8 cellular contexts compared by ENCODE assay signal in genomic region chr10:12483996-12484944, GRCh38.
A peak's percentile ranks its signal among the peaks of the same experiment; 100 is the strongest.
DNase-seq lines count a peak whose midpoint lies in the region; ATAC-seq and TF ChIP-seq lines count a peak whose summit lies in the region.
"Had no signal": no experiment of that assay in that cellular context is flagged by ENCODE, and none has a peak within 500 bp of the region (broad histone marks: within the 10 kb centered on the region; RNA-seq: fewer than 3 reads in every experiment).

No MANE protein-coding gene starts in this region.

- H3K9me2 ChIP-seq in MM.1S (replicated peaks; ENCODE audit: insufficient read depth, low read length): no peaks in the 10 kb centered on the region

- BruUV-seq in mammary epithelial cell (replicated peaks; lab: Mats Ljungman, UMichigan): no TSS peak

- TF ChIP-seq CTCF in MM.1S (IDR thresholded peaks at IDR 0.05; ENCODE audit: low read length) (no peak), mammary epithelial cell (conservative IDR thresholded peaks at IDR 0.05 in 1 of 2, IDR thresholded peaks at IDR 0.05 in 1 of 2; ENCODE audit: extremely low read depth in 1 of 2, insufficient read depth in 1 of 2, low read depth in 1 of 2, low read length in 2 of 2) (no peak)

- H3K79me2 ChIP-seq in MM.1S (ENCODE audit: low read length) (peaks cover 29% of the 10 kb centered on the region), mammary epithelial cell (ENCODE audit: insufficient read depth, low read length) (no peaks in the 10 kb centered on the region)

- H3K4me1 ChIP-seq in MM.1S (ENCODE audit: low read length): peaks cover 11% of the 10 kb centered on the region
- peaks cover 12 to 21% of the 10 kb centered on the region in 2 donors for H3K4me1 ChIP-seq in duodenal mucosa (ENCODE audit: control insufficient read depth in 1 of 2, insufficient read depth in 2 of 2, low read length in 2 of 2)
- no peaks in the 10 kb centered on the region for H3K4me1 ChIP-seq in mammary epithelial cell (ENCODE audit: insufficient read depth, low read length)

- H4K20me1 ChIP-seq in MM.1S (ENCODE audit: insufficient read depth, low read length) (no peaks in the 10 kb centered on the region), mammary epithelial cell (ENCODE audit: insufficient read depth, low read length) (no peaks in the 10 kb centered on the region)

- peak overlapping the region; percentile 80 for H3K27ac ChIP-seq in MM.1S (ENCODE audit: low read length)
- H3K27ac ChIP-seq in duodenal mucosa (ENCODE audit: low read depth, low read length): no peak overlapping the region
- no peak overlapping the region for H3K27ac ChIP-seq in mammary epithelial cell (ENCODE audit: insufficient read depth, low read depth, low read length)
- H3K27ac ChIP-seq: VCaP had no signal

- H3K9me3 Mint-ChIP-seq in stimulated activated memory B cell treated with anti-CD40 and anti-IgM and Interleukin-4, amounts not matched to agents 10 μg/mL and 1 μg/mL and 100 μg/mL, for 72 hours: peaks cover 3% of the 10 kb centered on the region

- H3K27me3 ChIP-seq in MM.1S (replicated peaks; ENCODE audit: insufficient read depth, low read length) (no peaks in the 10 kb centered on the region), duodenal mucosa (ENCODE audit: control insufficient read depth in 1 of 2, insufficient read depth in 2 of 2, low read length in 2 of 2) (no peaks in the 10 kb centered on the region), mammary epithelial cell (ENCODE audit: insufficient read depth, low read length) (no peaks in the 10 kb centered on the region)

- H2AFZ ChIP-seq in MM.1S (ENCODE audit: low read length): 0 out of 2 replicates have a peak overlapping the region, but pooled peaks have one; percentile 21
- H2AFZ ChIP-seq in mammary epithelial cell (ENCODE audit: low read depth, low read length): no peak overlapping the region

- H3K4me3 ChIP-seq in MM.1S (ENCODE audit: low read length): peak overlapping the region; percentile 44
- H3K4me3 ChIP-seq in duodenal mucosa (ENCODE audit: low read depth in 1 of 2, low read length in 2 of 2): peak overlapping the region; percentile 8 to 50
- H3K4me3 ChIP-seq in mammary epithelial cell (replicated peaks in 1 of 3; ENCODE audit: insufficient read depth in 1 of 3, low read depth in 2 of 3, low read length in 3 of 3): no peak overlapping the region

- peak overlapping the region; percentile 60 for H3K4me2 ChIP-seq in MM.1S (ENCODE audit: low read depth, low read length)
- H3K4me2 ChIP-seq in mammary epithelial cell (ENCODE audit: insufficient read depth, low read depth, low read length): no peak overlapping the region

- H3F3A ChIP-seq in MM.1S (ENCODE audit: insufficient read depth, low read length): peaks cover 11% of the 10 kb centered on the region; the same call in 1 of the 2 replicates

- peak; percentile 19 for ATAC-seq in GM21390 (IDR thresholded peaks at IDR 0.05; ENCODE audit: unreplicated experiment)
- peak; percentile 61 for ATAC-seq in stimulated activated memory B cell treated with anti-CD40 and anti-IgM and Interleukin-4, amounts not matched to agents 10 μg/mL and 1 μg/mL and 100 μg/mL, for 72 hours

- in situ Hi-C loops in mammary epithelial cell (cut with MboI; ENCODE audit: low sequenced_read_pairs in 2 of 2): no loop called here

- WGBS in mammary epithelial cell (ENCODE audit: low coverage, missing lambda C conversion rate): 72% methylated on average over 17 of the region's 24 CpGs

- peak overlapping the region; percentile 98 for H3K27ac Mint-ChIP-seq in stimulated activated memory B cell treated with anti-CD40 and anti-IgM and Interleukin-4, amounts not matched to agents 10 μg/mL and 1 μg/mL and 100 μg/mL, for 72 hours

- H3K36me3 Mint-ChIP-seq in stimulated activated memory B cell treated with anti-CD40 and anti-IgM and Interleukin-4, amounts not matched to agents 10 μg/mL and 1 μg/mL and 100 μg/mL, for 72 hours: peaks cover 10% of the 10 kb centered on the region

- CTCF ChIA-PET in mammary epithelial cell (lab: Charles Lee; ENCODE audit: low non-redundant PET): no interaction called here

- no peaks in the 10 kb centered on the region for H3K27me3 Mint-ChIP-seq in stimulated activated memory B cell treated with anti-CD40 and anti-IgM and Interleukin-4, amounts not matched to agents 10 μg/mL and 1 μg/mL and 100 μg/mL, for 72 hours

- dilution Hi-C loops in mammary epithelial cell (cut with HindIII; ENCODE audit: low sequenced_read_pairs): no loop called here

- no peaks in the 10 kb centered on the region for H3K36me3 ChIP-seq in MM.1S (replicated peaks; ENCODE audit: insufficient read depth, low read length)
- no peaks in the 10 kb centered on the region for H3K36me3 ChIP-seq in duodenal mucosa (ENCODE audit: control insufficient read depth in 1 of 2, insufficient read depth in 2 of 2, low read length in 2 of 2)
- H3K36me3 ChIP-seq in mammary epithelial cell (ENCODE audit: insufficient read depth, low read length): no peaks in the 10 kb centered on the region

- H3K9ac ChIP-seq in MM.1S (ENCODE audit: low read length): peak overlapping the region; percentile 66
- H3K9ac ChIP-seq in duodenal mucosa (ENCODE audit: low read depth in 1 of 2, low read length in 2 of 2): no peak overlapping the region
- H3K9ac ChIP-seq in mammary epithelial cell (ENCODE audit: insufficient read depth, low read length): no peak overlapping the region

- no peak for DNase-seq in MM.1S
- no peak for DNase-seq in mammary epithelial cell
- no peak for DNase-seq in activated CD8-positive, alpha-beta memory T cell treated with anti-CD3 and anti-CD28 coated beads, Interleukin-2, amount 50 U/mL, for 48 hours
- DNase-seq in amniotic stem cell (lab: John Stamatoyannopoulos, UW): no peak

- peak overlapping the region; percentile 88 for H3K4me3 Mint-ChIP-seq in stimulated activated memory B cell treated with anti-CD40 and anti-IgM and Interleukin-4, amounts not matched to agents 10 μg/mL and 1 μg/mL and 100 μg/mL, for 72 hours

- H3K9me3 ChIP-seq in MM.1S (replicated peaks; ENCODE audit: insufficient read depth, low read length): no peaks in the 10 kb centered on the region
- no peaks in the 10 kb centered on the region for H3K9me3 ChIP-seq in duodenal mucosa (ENCODE audit: control insufficient read depth in 1 of 2, low read length in 2 of 2)
- H3K9me3 ChIP-seq in mammary epithelial cell (replicated peaks; ENCODE audit: insufficient read depth, low read length): peaks cover 20% of the 10 kb centered on the region

- intact Hi-C loops in mammary epithelial cell (cut with micrococcal nuclease): no loop called here

- peaks cover 61% of the 10 kb centered on the region for H3K4me1 Mint-ChIP-seq in stimulated activated memory B cell treated with anti-CD40 and anti-IgM and Interleukin-4, amounts not matched to agents 10 μg/mL and 1 μg/mL and 100 μg/mL, for 72 hours

Comparison
In these comparisons a context has a peak if more than half of its experiments do, and no peak if none do; other contexts are left out.
1. H3K4me3 ChIP-seq: peak in MM.1S (single experiment) and duodenal mucosa (2 of 2); none in mammary epithelial cell (0 of 3).